In the genomic region with DNA sequence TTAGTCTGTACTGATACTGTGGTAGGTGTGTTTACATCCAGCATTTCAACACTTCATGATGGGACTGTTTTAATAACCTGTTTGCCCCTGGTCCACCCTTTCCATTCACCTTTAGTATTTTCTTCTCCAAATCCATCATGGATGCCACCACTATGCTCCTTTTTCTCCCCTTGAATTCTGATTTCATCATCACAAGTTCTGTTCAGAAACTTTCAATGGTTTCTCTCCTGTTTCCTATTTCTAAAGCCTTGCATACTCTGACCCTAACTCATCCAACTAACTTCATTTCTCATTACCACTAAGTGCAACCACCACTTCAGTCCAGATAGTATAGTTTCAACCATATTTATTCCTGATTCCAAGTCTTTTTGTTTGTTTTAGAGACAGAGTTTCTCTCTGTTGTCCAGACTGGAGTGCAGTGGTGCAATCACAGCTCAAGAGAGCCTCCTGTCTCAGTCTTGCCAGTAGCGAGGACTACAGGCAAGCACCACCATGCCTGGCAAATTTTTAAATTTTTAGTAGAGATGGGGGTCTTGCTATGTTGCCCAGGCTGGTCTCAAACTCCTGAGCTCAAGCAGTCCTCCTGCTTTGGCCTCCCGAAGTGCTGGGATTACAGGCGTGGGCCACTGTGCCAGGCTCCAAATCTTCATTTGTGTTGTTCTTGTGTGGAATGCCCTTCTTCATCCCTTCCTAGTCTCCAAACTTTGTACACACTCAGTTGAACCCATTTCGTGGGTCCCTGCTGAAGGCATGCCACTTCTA, we compare ENCODE assay signal across 11 cellular contexts. TPM values are rescaled to one million over a fixed set of nuclear protein-coding genes. Genes with fewer than 3 reads are reported as not detected.
DNase-seq lines count a peak whose midpoint lies in the region; ATAC-seq, FAIRE-seq and TF ChIP-seq lines count a peak whose summit lies in the region.
"Had no signal": no experiment of that assay in that cellular context is flagged by ENCODE, and none has a peak within 500 bp of the region (broad histone marks: within the 10 kb centered on the region; RNA-seq: fewer than 3 reads in every experiment).

No MANE protein-coding gene starts in this region.

- H3K4me3 Mint-ChIP-seq in CD8-positive, alpha-beta T cell = peak overlapping the region; percentile 99
- peak overlapping the region; percentile 89 for H3K4me3 Mint-ChIP-seq in central memory CD8-positive, alpha-beta T cell
- H3K4me3 Mint-ChIP-seq in nephron progenitor cell = peak overlapping the region; percentile 100

- no peaks in the 10 kb centered on the region for H3K9me3 Mint-ChIP-seq in CD8-positive, alpha-beta T cell
- H3K9me3 Mint-ChIP-seq in central memory CD8-positive, alpha-beta T cell = peaks cover 5% of the 10 kb centered on the region
- no peaks in the 10 kb centered on the region for H3K9me3 Mint-ChIP-seq in nephron progenitor cell

- no peak for ATAC-seq in CD8-positive, alpha-beta T cell
- no peak for ATAC-seq in central memory CD8-positive, alpha-beta T cell (replicated peaks; ENCODE audit: extremely low read depth, poor library complexity, severe bottlenecking)
- ATAC-seq in GM21381 (IDR thresholded peaks at IDR 0.05; ENCODE audit: unreplicated experiment) (no peak), left lung (no peak), mucosa of descending colon (no peak)

- peaks cover 22% of the 10 kb centered on the region for H3K36me3 Mint-ChIP-seq in CD8-positive, alpha-beta T cell
- H3K36me3 Mint-ChIP-seq in central memory CD8-positive, alpha-beta T cell (ENCODE audit: insufficient read depth) = peaks cover 26% of the 10 kb centered on the region
- peaks cover 9% of the 10 kb centered on the region for H3K36me3 Mint-ChIP-seq in nephron progenitor cell (ENCODE audit: low read depth)

- no peak for DNase-seq in CD8-positive, alpha-beta T cell
- DNase-seq in MG63 (no peak), nephron progenitor cell (no peak), GM12891 (ENCODE audit: insufficient read length, low spot score) (no peak), left lung (no peak), mucosa of descending colon (no peak)
- no peak for DNase-seq in central memory CD8-positive, alpha-beta T cell (ENCODE audit: low spot score in 2 of 2)
- DNase-seq: activated CD4-positive, CD25-positive, alpha-beta regulatory T cell; stimulated activated naive CD4-positive, alpha-beta T cell had no signal

- H3K27me3 Mint-ChIP-seq in CD8-positive, alpha-beta T cell (ENCODE audit: low read depth) = no peaks in the 10 kb centered on the region
- H3K27me3 Mint-ChIP-seq in central memory CD8-positive, alpha-beta T cell = no peaks in the 10 kb centered on the region
- H3K27me3 Mint-ChIP-seq in nephron progenitor cell (ENCODE audit: low read depth, poor library complexity) = peaks cover 17% of the 10 kb centered on the region

- H3K27ac ChIP-seq in CD8-positive, alpha-beta T cell (ENCODE audit: low read depth, low read length) = no peak overlapping the region
- no peak overlapping the region for H3K27ac ChIP-seq in left lung

- POLR2A ChIA-PET in CD8-positive, alpha-beta T cell (lab: Charles Lee) = no interaction called here

- FAIRE-seq in GM12891 (lab: Jason Lieb, UNC) = no peak
- FAIRE-seq: islet of Langerhans had no signal

- peaks cover 42% of the 10 kb centered on the region for H3K4me1 Mint-ChIP-seq in CD8-positive, alpha-beta T cell (ENCODE audit: low read depth)
- peaks cover 33% of the 10 kb centered on the region for H3K4me1 Mint-ChIP-seq in central memory CD8-positive, alpha-beta T cell
- peaks cover 38% of the 10 kb centered on the region for H3K4me1 Mint-ChIP-seq in nephron progenitor cell

- peak overlapping the region; percentile 71 for H3K4me3 ChIP-seq in CD8-positive, alpha-beta T cell (ENCODE audit: low read depth, low read length)
- H3K4me3 ChIP-seq in MG63 (peak overlapping the region; percentile 72), left lung (peak overlapping the region in 1 of 2 donors; percentile 80), mucosa of descending colon (no peak overlapping the region)

- no peaks in the 10 kb centered on the region for H3K9me3 ChIP-seq in CD8-positive, alpha-beta T cell (ENCODE audit: low read length)
- no peaks in the 10 kb centered on the region for H3K9me3 ChIP-seq in MG63
- H3K9me3 ChIP-seq in left lung = no peaks in the 10 kb centered on the region
- H3K9me3 ChIP-seq in mucosa of descending colon = no peaks in the 10 kb centered on the region

- intact Hi-C loops in CD8-positive, alpha-beta T cell (cut with DNase I, micrococcal nuclease) = loop anchor here in 1 of 2 experiments (5.0 kb wide), 1 partner anchor 600 kb away; a partner anchor contains a TSS
- intact Hi-C loops in left lung (cut with DNase I) = no loop called here
- intact Hi-C loops in mucosa of descending colon (cut with DNase I, micrococcal nuclease) = loop anchor here in 1 of 2 donors (10.0 kb wide), 1 partner anchor 753 kb away; no protein-coding TSS in a partner anchor

- no peaks in the 10 kb centered on the region for H3K36me3 ChIP-seq in CD8-positive, alpha-beta T cell (ENCODE audit: insufficient read depth, low read length)
- H3K36me3 ChIP-seq in MG63 = peaks cover 8% of the 10 kb centered on the region
- no peaks in the 10 kb centered on the region for H3K36me3 ChIP-seq in left lung
- no peaks in the 10 kb centered on the region for H3K36me3 ChIP-seq in mucosa of descending colon (ENCODE audit: low read depth)

- CTCF ChIA-PET in CD8-positive, alpha-beta T cell (lab: Charles Lee) = interaction anchor here (1.1 to 1.5 kb wide), 3 partner anchors 13 to 41 kb away, joined by 3 to 4 read pairs (median 4); no protein-coding TSS in a partner anchor

- H3K27me3 ChIP-seq in CD8-positive, alpha-beta T cell (ENCODE audit: insufficient read depth, low read length) = no peaks in the 10 kb centered on the region
- H3K27me3 ChIP-seq in MG63 = no peaks in the 10 kb centered on the region
- H3K27me3 ChIP-seq in left lung = no peaks in the 10 kb centered on the region

- no peak for TF ChIP-seq CTCF in CD8-positive, alpha-beta T cell (IDR thresholded peaks at IDR 0.05)
- TF ChIP-seq CTCF in nephron progenitor cell (IDR thresholded peaks at IDR 0.05) (no peak), left lung (IDR thresholded peaks at IDR 0.05) (no peak), mucosa of descending colon (IDR thresholded peaks at IDR 0.05) (no peak)

- H3K4me1 ChIP-seq in CD8-positive, alpha-beta T cell (ENCODE audit: insufficient read depth, low read length) = peaks cover 23% of the 10 kb centered on the region
- H3K4me1 ChIP-seq in left lung = peaks cover 9 to 27% of the 10 kb centered on the region in 2 donors
- peaks cover 11% of the 10 kb centered on the region for H3K4me1 ChIP-seq in mucosa of descending colon (ENCODE audit: low read depth)

- peak overlapping the region; percentile 99 for H3K27ac Mint-ChIP-seq in CD8-positive, alpha-beta T cell
- peak overlapping the region; percentile 93 for H3K27ac Mint-ChIP-seq in central memory CD8-positive, alpha-beta T cell (ENCODE audit: low read depth)
- no peak overlapping the region for H3K27ac Mint-ChIP-seq in nephron progenitor cell

- TF ChIP-seq POLR2A in GM12891 (IDR thresholded peaks at IDR 0.05; ENCODE audit: low read depth, low read length) = no peak

TF ChIP-seq in GM12891, 5 proteins besides CTCF, POLR2A, EP300 and RAD21:
- TF ChIP-seq POLR2AphosphoS5 (IDR thresholded peaks at IDR 0.05; ENCODE audit: low read depth, low read length) (no peak), SPI1 (IDR thresholded peaks at IDR 0.05; ENCODE audit: low read depth, low read length) (no peak), TAF1 (IDR thresholded peaks at IDR 0.05; ENCODE audit: low read depth, low read length) (no peak), PAX5 (IDR thresholded peaks at IDR 0.05; ENCODE audit: insufficient read depth, low read length, severe bottlenecking) (no peak)

RNA-seq across cellular contexts. Expression of a gene that starts 1.2 kb away (rescaled TPM):
- 10 to 100 TPM; 24.0 to 26.0 TPM for total RNA-seq in CD8-positive, alpha-beta T cell
- total RNA-seq in MG63 (2014; rRNA removed; shearing (Covaris generic); ENCODE audit: low replicate concordance) = 18.0 and 33.0 TPM in 2 replicates
- 3.0 TPM for polyA plus RNA-seq in GM12891 (2012; ENCODE audit: low read depth, missing spikeins)
- total RNA-seq in left lung (10 to 100 TPM; 25.7 to 31.5 TPM), mucosa of descending colon (10 to 100 TPM; 37.8 to 41.2 (median 40.5) TPM)

RNA-seq across cellular contexts. Expression of a gene that starts 35.2 kb away (rescaled TPM):
- total RNA-seq in CD8-positive, alpha-beta T cell = under 1 TPM; 0.22 to 0.90 TPM
- 3.9 and 7.7 TPM in 2 replicates for total RNA-seq in MG63 (2014; rRNA removed; shearing (Covaris generic); ENCODE audit: low replicate concordance)
- 0.83 TPM for polyA plus RNA-seq in GM12891 (2012; ENCODE audit: low read depth, missing spikeins)
- total RNA-seq in left lung = 1 to 10 TPM; 4.0 to 6.9 TPM
- 100 to 1,000 TPM in 2 of 3 donors, 10 to 100 TPM in 1; 81.9 to 185 (median 104) TPM for total RNA-seq in mucosa of descending colon
